17 cellular contexts compared by ENCODE assay signal in genomic region chr9:130607640-130608420, GRCh38. TPM values are rescaled to one million over a fixed set of nuclear protein-coding genes. Genes with fewer than 3 reads are reported as not detected.
DNase-seq lines count a peak whose midpoint lies in the region; ATAC-seq, FAIRE-seq and TF ChIP-seq lines count a peak whose summit lies in the region.
"Had no signal": no experiment of that assay in that cellular context is flagged by ENCODE, and none has a peak within 500 bp of the region (broad histone marks: within the 10 kb centered on the region; RNA-seq: fewer than 3 reads in every experiment).

No MANE protein-coding gene starts in this region.

- H3K4me3 ChIP-seq in fibroblast of the aortic adventitia (ENCODE audit: low read depth, low read length), result no peak overlapping the region
- H3K4me3 ChIP-seq: psoas muscle, SJCRH30 had no signal

- H3K4me3 Mint-ChIP-seq in progenitor cell of endocrine pancreas (ENCODE audit: low read depth), result no peak overlapping the region
- H3K4me3 Mint-ChIP-seq: activated CD8-positive, alpha-beta memory T cell treated with anti-CD3 and anti-CD28 coated beads, Interleukin-2, amount 10 ng/mL, durations not matched to agents 7 days and 5 days; activated naive CD4-positive, alpha-beta T cell treated with anti-CD3 and anti-CD28 coated beads, Interleukin-2, amount 10 ng/mL, durations not matched to agents 7 days and 5 days; stimulated activated naive CD8-positive, alpha-beta T cell treated with anti-CD3 and anti-CD28 coated beads, Interleukin-15, Interleukin-2, amounts not matched to agents 100 ng/mL and 50 ng/mL, for 24 hours had no signal

- peaks cover 29% of the 10 kb centered on the region for H3K4me1 Mint-ChIP-seq in progenitor cell of endocrine pancreas (ENCODE audit: low read depth)
- H3K4me1 Mint-ChIP-seq: activated CD8-positive, alpha-beta memory T cell treated with anti-CD3 and anti-CD28 coated beads, Interleukin-2, amount 10 ng/mL, durations not matched to agents 7 days and 5 days; activated naive CD4-positive, alpha-beta T cell treated with anti-CD3 and anti-CD28 coated beads, Interleukin-2, amount 10 ng/mL, durations not matched to agents 7 days and 5 days had no signal

- no peaks in the 10 kb centered on the region for H3K9me3 Mint-ChIP-seq in progenitor cell of endocrine pancreas (ENCODE audit: low read depth)
- H3K9me3 Mint-ChIP-seq: activated naive CD4-positive, alpha-beta T cell treated with anti-CD3 and anti-CD28 coated beads, Interleukin-2, amount 10 ng/mL, durations not matched to agents 7 days and 5 days; stimulated activated naive CD8-positive, alpha-beta T cell treated with anti-CD3 and anti-CD28 coated beads, Interleukin-15, Interleukin-2, amounts not matched to agents 100 ng/mL and 50 ng/mL, for 24 hours had no signal

- no peak for TF ChIP-seq POLR2A in H54 (IDR thresholded peaks at IDR 0.05; ENCODE audit: low read depth, low read length)

- TF ChIP-seq CTCF in fibroblast of the aortic adventitia (IDR thresholded peaks at IDR 0.05; ENCODE audit: insufficient read depth, low read length) (no peak), progenitor cell of endocrine pancreas (IDR thresholded peaks at IDR 0.05; ENCODE audit: unreplicated experiment) (no peak)

- no peaks in the 10 kb centered on the region for H3K27me3 Mint-ChIP-seq in progenitor cell of endocrine pancreas
- H3K27me3 Mint-ChIP-seq: activated CD8-positive, alpha-beta memory T cell treated with anti-CD3 and anti-CD28 coated beads, Interleukin-2, amount 10 ng/mL, durations not matched to agents 7 days and 5 days; activated naive CD4-positive, alpha-beta T cell treated with anti-CD3 and anti-CD28 coated beads, Interleukin-2, amount 10 ng/mL, durations not matched to agents 7 days and 5 days; stimulated activated naive CD8-positive, alpha-beta T cell treated with anti-CD3 and anti-CD28 coated beads, Interleukin-15, Interleukin-2, amounts not matched to agents 100 ng/mL and 50 ng/mL, for 24 hours had no signal

- in situ Hi-C loops in G401 (cut with HindIII; ENCODE audit: low sequenced_read_pairs), result no loop called here

- H3K36me3 Mint-ChIP-seq in progenitor cell of endocrine pancreas (ENCODE audit: insufficient read depth), result peaks cover 21% of the 10 kb centered on the region

- peak overlapping the region; percentile 50 for H3K27ac Mint-ChIP-seq in progenitor cell of endocrine pancreas
- H3K27ac Mint-ChIP-seq: activated CD8-positive, alpha-beta memory T cell treated with anti-CD3 and anti-CD28 coated beads, Interleukin-2, amount 10 ng/mL, durations not matched to agents 7 days and 5 days; activated naive CD4-positive, alpha-beta T cell treated with anti-CD3 and anti-CD28 coated beads, Interleukin-2, amount 10 ng/mL, durations not matched to agents 7 days and 5 days; stimulated activated naive CD8-positive, alpha-beta T cell treated with anti-CD3 and anti-CD28 coated beads, Interleukin-15, Interleukin-2, amounts not matched to agents 100 ng/mL and 50 ng/mL, for 24 hours had no signal

- no peak for ATAC-seq in HG03159 (IDR thresholded peaks at IDR 0.05; ENCODE audit: unreplicated experiment)
- ATAC-seq: activated CD8-positive, alpha-beta memory T cell treated with anti-CD3 and anti-CD28 coated beads, Interleukin-2, amount 10 ng/mL, durations not matched to agents 7 days and 5 days had no signal

- DNase-seq in G401 (ENCODE audit: low spot score) (peak; percentile 22), fibroblast of the aortic adventitia (ENCODE audit: low read depth) (peak; percentile 57), progenitor cell of endocrine pancreas (ENCODE audit: low spot score, unreplicated experiment) (no peak), H54 (ENCODE audit: insufficient read length, low spot score) (no peak), T-helper 1 cell (no peak)
- DNase-seq in activated CD4-positive, CD25-positive, alpha-beta regulatory T cell treated with anti-CD3 and anti-CD28 coated beads, Interleukin-2, amount 50 U/mL, for 72 hours, result no peak
- DNase-seq: activated CD8-positive, alpha-beta memory T cell treated with anti-CD3 and anti-CD28 coated beads, Interleukin-2, amount 10 ng/mL, durations not matched to agents 7 days and 5 days; activated naive CD4-positive, alpha-beta T cell treated with anti-CD3 and anti-CD28 coated beads, Interleukin-2, amount 10 ng/mL, durations not matched to agents 7 days and 5 days; erythroblast; midbrain; NCI-H2081 treated with DMSO at 0.1 percent for 48 hours; psoas muscle; SJCRH30; stimulated activated CD4-positive, alpha-beta T cell treated with anti-CD3 and anti-CD28 coated beads, Interleukin-4, amount 100 ng/mL, for 4 hours had no signal

- FAIRE-seq in H54 (lab: Jason Lieb, UNC), result no peak

TF ChIP-seq in PFSK-1, 5 proteins besides CTCF, POLR2A, EP300 and RAD21:
- no peak for TF ChIP-seq SIN3A (IDR thresholded peaks at IDR 0.05; ENCODE audit: borderline replicate concordance, insufficient read depth, low read length)
- TF ChIP-seq POLR2AphosphoS5 (IDR thresholded peaks at IDR 0.05; ENCODE audit: low read depth, low read length), result 0 out of 2 replicates have a peak, but pooled peaks have one; percentile 22
TF ChIP-seq in PFSK-1: peak in this region for 1.

RNA-seq across cellular contexts. Expression of gene FUBP3, which starts 28.5 kb away (rescaled TPM):
- 49.6 and 49.7 TPM in 2 replicates for total RNA-seq in G401 (2014; rRNA removed; shearing (Covaris generic))
- 149 TPM for polyA plus RNA-seq in PFSK-1 (2012; ENCODE audit: insufficient read length, low read depth)
- total RNA-seq in fibroblast of the aortic adventitia (ENCODE audit: low replicate concordance) (29.3 and 37.6 TPM in 2 replicates), progenitor cell of endocrine pancreas (62.8 and 68.9 TPM in 2 replicates)

RNA-seq across cellular contexts. Expression of gene PRDM12, which starts 56.6 kb away (rescaled TPM):
- total RNA-seq in G401 (2014; rRNA removed; shearing (Covaris generic)), result not detected in 2 replicates
- 0.88 TPM for polyA plus RNA-seq in PFSK-1 (2012; ENCODE audit: insufficient read length, low read depth)
- not detected in 2 replicates for total RNA-seq in fibroblast of the aortic adventitia (ENCODE audit: low replicate concordance)
- not detected in 2 replicates for total RNA-seq in progenitor cell of endocrine pancreas
- total RNA-seq: psoas muscle had no signal

Comparison
In these comparisons a context has a peak if more than half of its experiments do, and no peak if none do; other contexts are left out.
1. DNase-seq: peak in G401 (single experiment) and fibroblast of the aortic adventitia (single experiment); none in progenitor cell of endocrine pancreas (single experiment), H54 (single experiment), activated CD4-positive, CD25-positive, alpha-beta regulatory T cell treated with anti-CD3 and anti-CD28 coated beads, Interleukin-2, amount 50 U/mL, for 72 hours (single experiment) and T-helper 1 cell (0 of 5).